Comparison of ENCODE assay signal across 1 cellular context in the genomic region with DNA sequence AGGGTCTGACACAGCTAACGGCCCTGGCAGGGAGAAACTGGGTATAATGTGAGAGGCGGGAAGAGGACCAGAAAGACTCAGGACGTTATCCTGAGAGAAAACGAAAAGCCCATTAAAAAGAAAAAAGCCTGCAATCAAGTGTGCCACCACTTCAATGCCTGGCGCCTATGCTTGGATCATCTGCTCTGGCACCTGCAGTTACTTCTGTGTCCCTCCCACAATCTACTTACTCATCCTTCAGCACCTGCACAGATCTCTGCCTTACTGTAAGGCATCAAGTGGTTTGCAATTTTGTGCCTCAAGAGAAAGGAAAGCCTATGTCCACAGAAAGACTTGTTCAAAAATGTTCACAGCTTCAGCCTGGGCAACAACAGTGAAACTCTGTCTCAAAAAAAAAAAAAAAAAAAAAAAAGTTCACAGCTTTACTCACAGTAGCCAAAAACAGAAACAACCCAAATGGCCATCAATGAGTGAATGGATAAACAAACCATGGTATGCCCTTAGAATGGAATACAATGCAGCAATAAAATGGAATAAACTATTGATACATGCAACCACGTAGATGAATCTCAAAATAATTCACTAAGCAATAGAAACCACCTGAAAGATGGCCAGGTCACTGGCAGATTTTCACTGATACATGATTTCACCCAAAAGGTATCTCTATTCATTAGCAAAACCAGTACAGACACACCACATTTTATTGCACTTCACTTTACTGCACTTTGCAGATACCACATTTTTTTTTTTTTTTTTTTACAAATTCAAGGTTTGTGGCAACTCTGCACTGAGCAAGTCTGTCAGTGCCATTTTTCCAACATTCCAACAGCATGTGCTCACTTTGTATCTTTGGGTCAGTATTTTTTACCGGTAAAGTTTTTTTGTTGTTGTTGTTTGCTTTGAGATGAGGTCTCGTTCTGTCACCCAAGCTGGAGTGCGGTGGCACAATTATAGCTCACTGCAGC.
TF ChIP-seq lines count a peak whose summit lies in the region.

No MANE protein-coding gene starts in this region.

TF ChIP-seq in GM12878, 131 proteins besides CTCF, POLR2A, EP300 and RAD21 (continued from another document):
- TF ChIP-seq, protein P1, sequence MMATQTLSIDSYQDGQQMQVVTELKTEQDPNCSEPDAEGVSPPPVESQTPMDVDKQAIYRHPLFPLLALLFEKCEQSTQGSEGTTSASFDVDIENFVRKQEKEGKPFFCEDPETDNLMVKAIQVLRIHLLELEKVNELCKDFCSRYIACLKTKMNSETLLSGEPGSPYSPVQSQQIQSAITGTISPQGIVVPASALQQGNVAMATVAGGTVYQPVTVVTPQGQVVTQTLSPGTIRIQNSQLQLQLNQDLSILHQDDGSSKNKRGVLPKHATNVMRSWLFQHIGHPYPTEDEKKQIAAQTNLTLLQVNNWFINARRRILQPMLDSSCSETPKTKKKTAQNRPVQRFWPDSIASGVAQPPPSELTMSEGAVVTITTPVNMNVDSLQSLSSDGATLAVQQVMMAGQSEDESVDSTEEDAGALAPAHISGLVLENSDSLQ (IDR thresholded peaks at IDR 0.05), result no peak
- TF ChIP-seq ZBTB4 (CRISPR knock-in tag; IDR thresholded peaks at IDR 0.05), result no peak
- peak; percentile 76; the same call in 1 of the 2 replicates for TF ChIP-seq ZNF384 (IDR thresholded peaks at IDR 0.05; ENCODE audit: borderline replicate concordance, low read depth, low read length)
- no peak for TF ChIP-seq POLR2AphosphoS5 (IDR thresholded peaks at IDR 0.05; ENCODE audit: low read length)
- no peak for TF ChIP-seq SUZ12 (IDR thresholded peaks at IDR 0.05; ENCODE audit: unreplicated experiment)
- TF ChIP-seq SMAD1 (IDR thresholded peaks at IDR 0.05; ENCODE audit: low read depth, partially characterized antibody), result no peak
- no peak for TF ChIP-seq JUNB (IDR thresholded peaks at IDR 0.05)
- TF ChIP-seq, protein P2, sequence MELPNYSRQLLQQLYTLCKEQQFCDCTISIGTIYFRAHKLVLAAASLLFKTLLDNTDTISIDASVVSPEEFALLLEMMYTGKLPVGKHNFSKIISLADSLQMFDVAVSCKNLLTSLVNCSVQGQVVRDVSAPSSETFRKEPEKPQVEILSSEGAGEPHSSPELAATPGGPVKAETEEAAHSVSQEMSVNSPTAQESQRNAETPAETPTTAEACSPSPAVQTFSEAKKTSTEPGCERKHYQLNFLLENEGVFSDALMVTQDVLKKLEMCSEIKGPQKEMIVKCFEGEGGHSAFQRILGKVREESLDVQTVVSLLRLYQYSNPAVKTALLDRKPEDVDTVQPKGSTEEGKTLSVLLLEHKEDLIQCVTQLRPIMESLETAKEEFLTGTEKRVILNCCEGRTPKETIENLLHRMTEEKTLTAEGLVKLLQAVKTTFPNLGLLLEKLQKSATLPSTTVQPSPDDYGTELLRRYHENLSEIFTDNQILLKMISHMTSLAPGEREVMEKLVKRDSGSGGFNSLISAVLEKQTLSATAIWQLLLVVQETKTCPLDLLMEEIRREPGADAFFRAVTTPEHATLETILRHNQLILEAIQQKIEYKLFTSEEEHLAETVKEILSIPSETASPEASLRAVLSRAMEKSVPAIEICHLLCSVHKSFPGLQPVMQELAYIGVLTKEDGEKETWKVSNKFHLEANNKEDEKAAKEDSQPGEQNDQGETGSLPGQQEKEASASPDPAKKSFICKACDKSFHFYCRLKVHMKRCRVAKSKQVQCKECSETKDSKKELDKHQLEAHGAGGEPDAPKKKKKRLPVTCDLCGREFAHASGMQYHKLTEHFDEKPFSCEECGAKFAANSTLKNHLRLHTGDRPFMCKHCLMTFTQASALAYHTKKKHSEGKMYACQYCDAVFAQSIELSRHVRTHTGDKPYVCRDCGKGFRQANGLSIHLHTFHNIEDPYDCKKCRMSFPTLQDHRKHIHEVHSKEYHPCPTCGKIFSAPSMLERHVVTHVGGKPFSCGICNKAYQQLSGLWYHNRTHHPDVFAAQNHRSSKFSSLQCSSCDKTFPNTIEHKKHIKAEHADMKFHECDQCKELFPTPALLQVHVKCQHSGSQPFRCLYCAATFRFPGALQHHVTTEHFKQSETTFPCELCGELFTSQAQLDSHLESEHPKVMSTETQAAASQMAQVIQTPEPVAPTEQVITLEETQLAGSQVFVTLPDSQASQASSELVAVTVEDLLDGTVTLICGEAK (IDR thresholded peaks at IDR 0.05; ENCODE audit: borderline replicate concordance), result peak; percentile 76
- no peak for TF ChIP-seq IKZF2 (IDR thresholded peaks at IDR 0.05)
- TF ChIP-seq RAD51 (IDR thresholded peaks at IDR 0.05), result no peak
- TF ChIP-seq SREBF2 (IDR thresholded peaks at IDR 0.05; ENCODE audit: low read length), result no peak
- TF ChIP-seq, protein P3, sequence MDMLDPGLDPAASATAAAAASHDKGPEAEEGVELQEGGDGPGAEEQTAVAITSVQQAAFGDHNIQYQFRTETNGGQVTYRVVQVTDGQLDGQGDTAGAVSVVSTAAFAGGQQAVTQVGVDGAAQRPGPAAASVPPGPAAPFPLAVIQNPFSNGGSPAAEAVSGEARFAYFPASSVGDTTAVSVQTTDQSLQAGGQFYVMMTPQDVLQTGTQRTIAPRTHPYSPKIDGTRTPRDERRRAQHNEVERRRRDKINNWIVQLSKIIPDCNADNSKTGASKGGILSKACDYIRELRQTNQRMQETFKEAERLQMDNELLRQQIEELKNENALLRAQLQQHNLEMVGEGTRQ (IDR thresholded peaks at IDR 0.05; ENCODE audit: borderline replicate concordance, low read depth, low read length), result no peak
- no peak for TF ChIP-seq STAT1 (conservative IDR thresholded peaks at IDR 0.05)
- no peak for TF ChIP-seq SMC3 (IDR thresholded peaks at IDR 0.05; ENCODE audit: borderline replicate concordance, low read length)
- no peak for TF ChIP-seq SREBF1 (IDR thresholded peaks at IDR 0.05; ENCODE audit: low read length)
- TF ChIP-seq, protein P4, sequence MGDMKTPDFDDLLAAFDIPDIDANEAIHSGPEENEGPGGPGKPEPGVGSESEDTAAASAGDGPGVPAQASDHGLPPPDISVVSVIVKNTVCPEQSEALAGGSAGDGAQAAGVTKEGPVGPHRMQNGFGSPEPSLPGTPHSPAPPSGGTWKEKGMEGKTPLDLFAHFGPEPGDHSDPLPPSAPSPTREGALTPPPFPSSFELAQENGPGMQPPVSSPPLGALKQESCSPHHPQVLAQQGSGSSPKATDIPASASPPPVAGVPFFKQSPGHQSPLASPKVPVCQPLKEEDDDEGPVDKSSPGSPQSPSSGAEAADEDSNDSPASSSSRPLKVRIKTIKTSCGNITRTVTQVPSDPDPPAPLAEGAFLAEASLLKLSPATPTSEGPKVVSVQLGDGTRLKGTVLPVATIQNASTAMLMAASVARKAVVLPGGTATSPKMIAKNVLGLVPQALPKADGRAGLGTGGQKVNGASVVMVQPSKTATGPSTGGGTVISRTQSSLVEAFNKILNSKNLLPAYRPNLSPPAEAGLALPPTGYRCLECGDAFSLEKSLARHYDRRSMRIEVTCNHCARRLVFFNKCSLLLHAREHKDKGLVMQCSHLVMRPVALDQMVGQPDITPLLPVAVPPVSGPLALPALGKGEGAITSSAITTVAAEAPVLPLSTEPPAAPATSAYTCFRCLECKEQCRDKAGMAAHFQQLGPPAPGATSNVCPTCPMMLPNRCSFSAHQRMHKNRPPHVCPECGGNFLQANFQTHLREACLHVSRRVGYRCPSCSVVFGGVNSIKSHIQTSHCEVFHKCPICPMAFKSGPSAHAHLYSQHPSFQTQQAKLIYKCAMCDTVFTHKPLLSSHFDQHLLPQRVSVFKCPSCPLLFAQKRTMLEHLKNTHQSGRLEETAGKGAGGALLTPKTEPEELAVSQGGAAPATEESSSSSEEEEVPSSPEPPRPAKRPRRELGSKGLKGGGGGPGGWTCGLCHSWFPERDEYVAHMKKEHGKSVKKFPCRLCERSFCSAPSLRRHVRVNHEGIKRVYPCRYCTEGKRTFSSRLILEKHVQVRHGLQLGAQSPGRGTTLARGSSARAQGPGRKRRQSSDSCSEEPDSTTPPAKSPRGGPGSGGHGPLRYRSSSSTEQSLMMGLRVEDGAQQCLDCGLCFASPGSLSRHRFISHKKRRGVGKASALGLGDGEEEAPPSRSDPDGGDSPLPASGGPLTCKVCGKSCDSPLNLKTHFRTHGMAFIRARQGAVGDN (IDR thresholded peaks at IDR 0.05), result no peak
- no peak for TF ChIP-seq ZNF592 (IDR thresholded peaks at IDR 0.05)
